Comparison of ENCODE assay signal across 1 cellular context in genomic region chr1:206066479-206067171, GRCh38.
TF ChIP-seq lines count a peak whose summit lies in the region.

No MANE protein-coding gene starts in this region.

TF ChIP-seq in GM23338, 12 proteins besides CTCF, POLR2A, EP300 and RAD21 (continued from another document):
- TF ChIP-seq ZNF462 (CRISPR knock-in tag; IDR thresholded peaks at IDR 0.05), result no peak
- TF ChIP-seq POLR2AphosphoS5 (IDR thresholded peaks at IDR 0.05; ENCODE audit: low read depth), result no peak
- no peak for TF ChIP-seq REST (IDR thresholded peaks at IDR 0.05; ENCODE audit: unreplicated experiment)
- TF ChIP-seq EZH2 (IDR thresholded peaks at IDR 0.05; ENCODE audit: low read depth, unreplicated experiment), result no peak
- TF ChIP-seq NANOG (IDR thresholded peaks at IDR 0.05; ENCODE audit: borderline replicate concordance), result no peak
TF ChIP-seq in GM23338: peak in this region for 0.
